ENCODE assay signal across 29 cellular contexts in the genomic region with DNA sequence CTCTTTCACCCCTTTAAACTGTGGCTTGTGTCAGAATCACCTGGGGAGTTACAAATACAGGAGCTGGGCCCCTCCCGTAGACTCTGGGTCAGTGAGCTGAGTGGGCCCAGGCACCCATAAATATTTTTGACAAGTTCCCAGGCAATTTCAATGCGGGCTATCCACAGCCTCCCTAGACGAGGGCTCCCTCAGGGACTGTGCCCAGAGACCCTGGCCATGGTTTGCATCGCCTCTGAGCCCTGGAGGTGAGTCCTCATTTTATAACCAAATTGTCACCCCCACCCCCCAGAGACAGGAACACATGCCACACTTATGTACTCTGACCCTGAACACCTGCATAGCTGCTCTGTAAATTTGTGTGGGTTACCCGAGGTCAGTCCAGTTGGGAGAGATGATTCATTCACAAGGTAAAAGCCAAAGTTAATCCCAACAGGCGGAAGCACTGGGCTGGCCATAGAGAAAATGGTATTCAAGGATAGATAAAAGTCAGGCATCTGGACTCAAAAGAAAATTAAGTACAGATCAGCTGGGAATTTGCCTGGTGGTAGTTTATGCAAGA.
"Had no signal": no experiment of that assay in that cellular context is flagged by ENCODE, and none has a peak within 500 bp of the region (broad histone marks: within the 10 kb centered on the region; RNA-seq: fewer than 3 reads in every experiment).

No MANE protein-coding gene starts in this region.

- H3K36me3 Mint-ChIP-seq: activated naive CD4-positive, alpha-beta T cell treated with anti-CD3 and anti-CD28 coated beads, Interleukin-2, amount 50 U/mL, for 24 hours; activated naive CD8-positive, alpha-beta T cell treated with anti-CD3 and anti-CD28 coated beads, Interleukin-2, amount 10 ng/mL, durations not matched to agents 7 days and 5 days had no signal

- H3K4me3 ChIP-seq: ascending aorta, breast epithelium, MG63 had no signal

- H3K9me3 ChIP-seq: ascending aorta, breast epithelium, MG63 had no signal

- H3K27ac Mint-ChIP-seq: activated CD4-positive, alpha-beta memory T cell treated with anti-CD3 and anti-CD28 coated beads, Interleukin-2, amount 10 ng/mL, durations not matched to agents 7 days and 5 days; activated naive CD4-positive, alpha-beta T cell treated with anti-CD3 and anti-CD28 coated beads, Interleukin-2, amount 50 U/mL, for 24 hours; activated naive CD8-positive, alpha-beta T cell treated with anti-CD3 and anti-CD28 coated beads, Interleukin-2, amount 10 ng/mL, durations not matched to agents 7 days and 5 days; activated T-cell treated with anti-CD3 and anti-CD28 coated beads, Interleukin-2, amount 50 U/mL, for 24 hours; activated T-helper 2 cell treated with anti-CD3 and anti-CD28 coated beads, Interferon-gamma antibody, Interleukin-2, Interleukin-4, amounts not matched to agents 10 μg/mL and 5 μg/mL and 100 μg/mL, durations not matched to agents 14 hours and 24 hours and 36 hours had no signal

- H3K4me1 ChIP-seq: ascending aorta, breast epithelium had no signal

- ATAC-seq: Panc1 had no signal

- H3K4me3 Mint-ChIP-seq: activated CD4-positive, alpha-beta memory T cell treated with anti-CD3 and anti-CD28 coated beads, Interleukin-2, amount 10 ng/mL, durations not matched to agents 7 days and 5 days; activated naive CD4-positive, alpha-beta T cell treated with anti-CD3 and anti-CD28 coated beads, Interleukin-2, amount 50 U/mL, for 24 hours; activated naive CD8-positive, alpha-beta T cell treated with anti-CD3 and anti-CD28 coated beads, Interleukin-2, amount 10 ng/mL, durations not matched to agents 7 days and 5 days; activated T-cell treated with anti-CD3 and anti-CD28 coated beads, Interleukin-2, amount 50 U/mL, for 24 hours had no signal

- H3K36me3 ChIP-seq: ascending aorta, breast epithelium, MG63, WERI-Rb-1 had no signal

- H3K27ac ChIP-seq: ascending aorta, breast epithelium, WERI-Rb-1 had no signal

- H3K9me3 Mint-ChIP-seq: activated CD4-positive, alpha-beta memory T cell treated with anti-CD3 and anti-CD28 coated beads, Interleukin-2, amount 10 ng/mL, durations not matched to agents 7 days and 5 days; activated naive CD4-positive, alpha-beta T cell treated with anti-CD3 and anti-CD28 coated beads, Interleukin-2, amount 50 U/mL, for 24 hours; activated naive CD8-positive, alpha-beta T cell treated with anti-CD3 and anti-CD28 coated beads, Interleukin-2, amount 10 ng/mL, durations not matched to agents 7 days and 5 days; activated T-cell treated with anti-CD3 and anti-CD28 coated beads, Interleukin-2, amount 50 U/mL, for 24 hours; activated T-helper 2 cell treated with anti-CD3 and anti-CD28 coated beads, Interferon-gamma antibody, Interleukin-2, Interleukin-4, amounts not matched to agents 10 μg/mL and 5 μg/mL and 100 μg/mL, durations not matched to agents 14 hours and 24 hours and 36 hours had no signal

- DNase-seq: activated CD4-positive, alpha-beta memory T cell treated with anti-CD3 and anti-CD28 coated beads, Interleukin-2, amount 10 ng/mL, durations not matched to agents 7 days and 5 days; activated CD4-positive, alpha-beta T cell treated with anti-CD3 and anti-CD28 coated beads for 1 hour; activated CD4-positive, alpha-beta T cell treated with anti-CD3 and anti-CD28 coated beads for 48 hours; activated CD4-positive, CD25-positive, alpha-beta regulatory T cell; activated CD8-positive, alpha-beta memory T cell treated with anti-CD3 and anti-CD28 coated beads for 24 hours; activated gamma-delta T cell; activated naive CD4-positive, alpha-beta T cell treated with Interleukin-2 at 50 U/mL for 16 hours; activated naive CD8-positive, alpha-beta T cell treated with anti-CD3 and anti-CD28 coated beads, Interleukin-2, amount 10 ng/mL, durations not matched to agents 7 days and 5 days; activated T-cell treated with anti-CD3 and anti-CD28 coated beads, Interleukin-2, amount 50 U/mL, for 24 hours; amygdala; Kasumi-1; KBM-7; MG63; NCI-H1048; NCI-H1436 treated with DMSO at 0.1 percent for 48 hours; NCI-H1694 treated with DMSO at 0.1 percent for 48 hours; NCI-H2029; NCI-H345; NCI-H524 treated with DMSO at 0.1 percent for 48 hours; NCI-H774; SIG-M5; SW 1271; T1000; WERI-Rb-1 had no signal

- H3K27me3 ChIP-seq: MG63 had no signal
